ENCODE assay signal across 17 cellular contexts in the genomic region with DNA sequence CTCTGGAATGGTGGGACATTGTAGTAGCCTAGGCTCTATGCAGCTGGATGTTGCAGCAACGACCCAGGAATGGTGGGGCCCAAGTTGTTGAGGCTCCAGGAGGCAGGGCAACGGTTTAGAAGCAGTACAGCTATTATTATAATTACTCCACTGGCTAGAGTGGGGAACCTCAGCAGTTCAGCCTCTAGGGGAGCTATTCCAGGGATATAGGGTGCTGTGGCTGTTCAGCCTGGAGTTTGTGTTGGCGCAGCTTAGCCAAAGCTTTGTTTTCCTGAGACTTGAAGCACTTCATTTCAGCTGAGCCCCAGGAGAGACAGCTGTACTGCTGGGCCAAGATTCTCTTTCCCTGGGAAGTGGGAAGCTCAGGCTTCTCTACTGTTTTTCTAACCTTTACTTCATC.
DNase-seq lines count a peak whose midpoint lies in the region; ATAC-seq and TF ChIP-seq lines count a peak whose summit lies in the region.
"Had no signal": no experiment of that assay in that cellular context is flagged by ENCODE, and none has a peak within 500 bp of the region (broad histone marks: within the 10 kb centered on the region; RNA-seq: fewer than 3 reads in every experiment).

No MANE protein-coding gene starts in this region.

- no peak overlapping the region for H3K4me3 Mint-ChIP-seq in activated naive CD4-positive, alpha-beta T cell treated with anti-CD3 and anti-CD28 coated beads, Interleukin-2, amount 10 ng/mL, durations not matched to agents 7 days and 5 days
- H3K4me3 Mint-ChIP-seq: HFFc6, IgD-negative memory B cell, memory B cell, nephron had no signal

- ATAC-seq in foreskin keratinocyte (no peak), HG02623 (IDR thresholded peaks at IDR 0.05; ENCODE audit: unreplicated experiment) (no peak)

- CTCF ChIA-PET in activated naive CD4-positive, alpha-beta T cell treated with anti-CD3 and anti-CD28 coated beads, Interleukin-2, amount 10 ng/mL, durations not matched to agents 7 days and 5 days (lab: Charles Lee): no interaction called here

- H3K36me3 Mint-ChIP-seq in activated naive CD4-positive, alpha-beta T cell treated with anti-CD3 and anti-CD28 coated beads, Interleukin-2, amount 10 ng/mL, durations not matched to agents 7 days and 5 days: no peaks in the 10 kb centered on the region
- H3K36me3 Mint-ChIP-seq: IgD-negative memory B cell, memory B cell had no signal

- H3K27ac Mint-ChIP-seq in activated naive CD4-positive, alpha-beta T cell treated with anti-CD3 and anti-CD28 coated beads, Interleukin-2, amount 10 ng/mL, durations not matched to agents 7 days and 5 days: no peak overlapping the region
- H3K27ac Mint-ChIP-seq: activated T-helper 2 cell treated with anti-CD3 and anti-CD28 coated beads, Interferon-gamma antibody, Interleukin-2, Interleukin-4, amounts not matched to agents 10 μg/mL and 5 μg/mL and 100 μg/mL, durations not matched to agents 14 hours and 24 hours and 36 hours; HFFc6; memory B cell; nephron had no signal

- no peaks in the 10 kb centered on the region for H3K27me3 ChIP-seq in foreskin keratinocyte
- H3K27me3 ChIP-seq: BE2C had no signal

- H3K9me3 Mint-ChIP-seq in activated naive CD4-positive, alpha-beta T cell treated with anti-CD3 and anti-CD28 coated beads, Interleukin-2, amount 10 ng/mL, durations not matched to agents 7 days and 5 days: peaks cover 5% of the 10 kb centered on the region
- H3K9me3 Mint-ChIP-seq: nephron had no signal

- no peaks in the 10 kb centered on the region for H3K27me3 Mint-ChIP-seq in activated naive CD4-positive, alpha-beta T cell treated with anti-CD3 and anti-CD28 coated beads, Interleukin-2, amount 10 ng/mL, durations not matched to agents 7 days and 5 days
- H3K27me3 Mint-ChIP-seq: IgD-negative memory B cell, memory B cell had no signal

- in situ Hi-C loops in ACHN (cut with HindIII; ENCODE audit: low pct_ligation_motif_present, low pct_unique_long_range_greater_than_20kb, low sequenced_read_pairs) (no loop called here), GM13977 (cut with MboI; ENCODE audit: low pct_unique_long_range_greater_than_20kb, low sequenced_read_pairs, unreplicated experiment) (no loop called here)

- no peak overlapping the region for H3K27ac ChIP-seq in foreskin keratinocyte
- H3K27ac ChIP-seq: epithelial cell of prostate, VCaP had no signal

- no peaks in the 10 kb centered on the region for H3K4me1 Mint-ChIP-seq in activated naive CD4-positive, alpha-beta T cell treated with anti-CD3 and anti-CD28 coated beads, Interleukin-2, amount 10 ng/mL, durations not matched to agents 7 days and 5 days
- H3K4me1 Mint-ChIP-seq: IgD-negative memory B cell, memory B cell, nephron had no signal

- DNase-seq in ACHN: peak; percentile 7
- DNase-seq in GM13977 (ENCODE audit: low spot score): no peak
- peak; percentile 7 for DNase-seq in NCI-H69 (lab: John Stamatoyannopoulos, UW)
- no peak for DNase-seq in foreskin keratinocyte
- no peak for DNase-seq in activated naive CD4-positive, alpha-beta T cell treated with anti-CD3 and anti-CD28 coated beads, Interleukin-2, amount 10 ng/mL, durations not matched to agents 7 days and 5 days
- DNase-seq in SW480 (ENCODE audit: low spot score): no peak
- no peak for DNase-seq in activated naive CD4-positive, alpha-beta T cell treated with Interleukin-2 at 50 U/mL for 16 hours
- DNase-seq: BE2C, HFFc6, NCI-H1048 had no signal

- H3K4me1 ChIP-seq in foreskin keratinocyte: no peaks in the 10 kb centered on the region
- H3K4me1 ChIP-seq: BE2C had no signal

- TF ChIP-seq CTCF in GM13977 (IDR thresholded peaks at IDR 0.05; ENCODE audit: extremely low read depth, insufficient read depth, missing control alignments): peak; percentile 13
- TF ChIP-seq CTCF in foreskin keratinocyte (conservative IDR thresholded peaks at IDR 0.05): peak; percentile 10

Comparison
In these comparisons a context has a peak if more than half of its experiments do, and no peak if none do; other contexts are left out.
1. DNase-seq: peak in ACHN (single experiment) and NCI-H69 (single experiment); none in GM13977 (single experiment), foreskin keratinocyte (0 of 2), activated naive CD4-positive, alpha-beta T cell treated with anti-CD3 and anti-CD28 coated beads, Interleukin-2, amount 10 ng/mL, durations not matched to agents 7 days and 5 days (single experiment), SW480 (single experiment) and activated naive CD4-positive, alpha-beta T cell treated with Interleukin-2 at 50 U/mL for 16 hours (single experiment).